1 cellular context compared by ENCODE assay signal in the genomic region with DNA sequence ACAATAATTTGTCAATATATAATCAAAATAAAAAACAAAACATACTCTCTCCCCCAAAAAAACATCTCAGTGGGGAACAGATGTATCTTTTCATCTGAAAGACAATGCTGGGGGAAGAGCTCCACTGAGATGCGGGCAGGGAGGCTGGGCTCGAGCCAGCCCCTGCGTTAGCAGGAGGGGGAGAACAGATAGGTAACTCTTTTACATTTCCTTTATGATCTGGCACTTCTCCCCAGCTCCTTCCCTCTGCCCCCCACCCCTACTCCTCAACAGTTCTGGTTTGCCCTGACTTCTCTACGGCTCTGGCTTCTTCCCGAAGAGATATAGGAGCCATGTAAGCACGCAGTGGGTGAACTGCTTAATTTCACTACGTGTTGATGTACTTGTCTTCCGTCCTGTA.
TF ChIP-seq lines count a peak whose summit lies in the region.

No MANE protein-coding gene starts in this region.

TF ChIP-seq in K562, 482 proteins besides CTCF, POLR2A, EP300 and RAD21:
- TF ChIP-seq ZNF764 (CRISPR knock-in tag; IDR thresholded peaks at IDR 0.05; ENCODE audit: low read depth) (no peak), EWSR1 (IDR thresholded peaks at IDR 0.05; ENCODE audit: borderline replicate concordance, low read depth, partially characterized antibody) (no peak), ZNF311 (CRISPR knock-in tag; IDR thresholded peaks at IDR 0.05) (no peak), ADNP (tag; IDR thresholded peaks at IDR 0.05) (no peak)
